ENCODE assay signal across 2 cellular contexts in genomic region chr13:93243375-93244063, GRCh38.
TF ChIP-seq lines count a peak whose summit lies in the region.

No MANE protein-coding gene starts in this region.

TF ChIP-seq in A549, 52 proteins besides CTCF, POLR2A, EP300 and RAD21:
- TF ChIP-seq FOSL2 (IDR thresholded peaks at IDR 0.05) (no peak), FOSL2 (CRISPR knock-in tag; IDR thresholded peaks at IDR 0.05) (no peak), TP53 (CRISPR knock-in tag; IDR thresholded peaks at IDR 0.05) (no peak), ZSCAN20 (CRISPR knock-in tag; IDR thresholded peaks at IDR 0.05) (no peak), HDAC2 (IDR thresholded peaks at IDR 0.05) (no peak), NR3C1 (IDR thresholded peaks at IDR 0.05) (no peak), ZNF302 (CRISPR knock-in tag; IDR thresholded peaks at IDR 0.05) (no peak), HOXB5 (CRISPR knock-in tag; IDR thresholded peaks at IDR 0.05) (no peak), EHF (CRISPR knock-in tag; IDR thresholded peaks at IDR 0.05) (no peak), POLR2AphosphoS2 (conservative IDR thresholded peaks at IDR 0.05; ENCODE audit: low read length) (no peak), FOXS1 (CRISPR knock-in tag; IDR thresholded peaks at IDR 0.05) (no peak), REST (IDR thresholded peaks at IDR 0.05) (no peak), ZFP36 (IDR thresholded peaks at IDR 0.05; ENCODE audit: borderline replicate concordance, partially characterized antibody) (no peak), JUNB (IDR thresholded peaks at IDR 0.05) (no peak), RNF2 (IDR thresholded peaks at IDR 0.05; ENCODE audit: borderline replicate concordance, low read depth) (no peak), NPAS2 (CRISPR knock-in tag; IDR thresholded peaks at IDR 0.05; ENCODE audit: borderline replicate concordance) (no peak), CEBPB (IDR thresholded peaks at IDR 0.05) (no peak), BHLHE40 (IDR thresholded peaks at IDR 0.05; ENCODE audit: low read depth, low read length) (no peak)
- TF ChIP-seq, protein P1, sequence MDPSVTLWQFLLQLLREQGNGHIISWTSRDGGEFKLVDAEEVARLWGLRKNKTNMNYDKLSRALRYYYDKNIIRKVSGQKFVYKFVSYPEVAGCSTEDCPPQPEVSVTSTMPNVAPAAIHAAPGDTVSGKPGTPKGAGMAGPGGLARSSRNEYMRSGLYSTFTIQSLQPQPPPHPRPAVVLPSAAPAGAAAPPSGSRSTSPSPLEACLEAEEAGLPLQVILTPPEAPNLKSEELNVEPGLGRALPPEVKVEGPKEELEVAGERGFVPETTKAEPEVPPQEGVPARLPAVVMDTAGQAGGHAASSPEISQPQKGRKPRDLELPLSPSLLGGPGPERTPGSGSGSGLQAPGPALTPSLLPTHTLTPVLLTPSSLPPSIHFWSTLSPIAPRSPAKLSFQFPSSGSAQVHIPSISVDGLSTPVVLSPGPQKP (IDR thresholded peaks at IDR 0.05; ENCODE audit: low read depth, low read length): no peak
- TF ChIP-seq, protein P2, sequence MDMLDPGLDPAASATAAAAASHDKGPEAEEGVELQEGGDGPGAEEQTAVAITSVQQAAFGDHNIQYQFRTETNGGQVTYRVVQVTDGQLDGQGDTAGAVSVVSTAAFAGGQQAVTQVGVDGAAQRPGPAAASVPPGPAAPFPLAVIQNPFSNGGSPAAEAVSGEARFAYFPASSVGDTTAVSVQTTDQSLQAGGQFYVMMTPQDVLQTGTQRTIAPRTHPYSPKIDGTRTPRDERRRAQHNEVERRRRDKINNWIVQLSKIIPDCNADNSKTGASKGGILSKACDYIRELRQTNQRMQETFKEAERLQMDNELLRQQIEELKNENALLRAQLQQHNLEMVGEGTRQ (IDR thresholded peaks at IDR 0.05): no peak
- TF ChIP-seq, protein P3, sequence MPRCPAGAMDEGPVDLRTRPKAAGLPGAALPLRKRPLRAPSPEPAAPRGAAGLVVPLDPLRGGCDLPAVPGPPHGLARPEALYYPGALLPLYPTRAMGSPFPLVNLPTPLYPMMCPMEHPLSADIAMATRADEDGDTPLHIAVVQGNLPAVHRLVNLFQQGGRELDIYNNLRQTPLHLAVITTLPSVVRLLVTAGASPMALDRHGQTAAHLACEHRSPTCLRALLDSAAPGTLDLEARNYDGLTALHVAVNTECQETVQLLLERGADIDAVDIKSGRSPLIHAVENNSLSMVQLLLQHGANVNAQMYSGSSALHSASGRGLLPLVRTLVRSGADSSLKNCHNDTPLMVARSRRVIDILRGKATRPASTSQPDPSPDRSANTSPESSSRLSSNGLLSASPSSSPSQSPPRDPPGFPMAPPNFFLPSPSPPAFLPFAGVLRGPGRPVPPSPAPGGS (IDR thresholded peaks at IDR 0.05): no peak

TF ChIP-seq in H1, 55 proteins besides CTCF, POLR2A, EP300 and RAD21:
- TF ChIP-seq JUND (IDR thresholded peaks at IDR 0.05; ENCODE audit: low read length) (no peak), KDM1A (IDR thresholded peaks at IDR 0.05; ENCODE audit: borderline replicate concordance, low read length) (no peak), SAP30 (IDR thresholded peaks at IDR 0.05; ENCODE audit: insufficient read depth, insufficient replicate concordance, low read length) (no peak), PHF8 (conservative IDR thresholded peaks at IDR 0.05; ENCODE audit: low read depth, low read length) (no peak), BACH1 (IDR thresholded peaks at IDR 0.05; ENCODE audit: low read length) (no peak), TBP (IDR thresholded peaks at IDR 0.05; ENCODE audit: low read depth, low read length) (no peak), RNF2 (IDR thresholded peaks at IDR 0.05; ENCODE audit: borderline replicate concordance, low read depth, low read length, missing control alignments, poor library complexity, severe bottlenecking) (no peak), YY1 (IDR thresholded peaks at IDR 0.05; ENCODE audit: low read depth, low read length) (no peak), SP2 (IDR thresholded peaks at IDR 0.05; ENCODE audit: low read length) (no peak), TEAD4 (IDR thresholded peaks at IDR 0.05; ENCODE audit: low read depth, low read length) (no peak), TAF7 (optimal IDR thresholded peaks at IDR 0.05; ENCODE audit: borderline replicate concordance, low read depth, low read length) (no peak)
- TF ChIP-seq, protein P4, sequence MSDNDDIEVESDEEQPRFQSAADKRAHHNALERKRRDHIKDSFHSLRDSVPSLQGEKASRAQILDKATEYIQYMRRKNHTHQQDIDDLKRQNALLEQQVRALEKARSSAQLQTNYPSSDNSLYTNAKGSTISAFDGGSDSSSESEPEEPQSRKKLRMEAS (IDR thresholded peaks at IDR 0.05): no peak
